Comparison of ENCODE assay signal across 27 cellular contexts in the genomic region with DNA sequence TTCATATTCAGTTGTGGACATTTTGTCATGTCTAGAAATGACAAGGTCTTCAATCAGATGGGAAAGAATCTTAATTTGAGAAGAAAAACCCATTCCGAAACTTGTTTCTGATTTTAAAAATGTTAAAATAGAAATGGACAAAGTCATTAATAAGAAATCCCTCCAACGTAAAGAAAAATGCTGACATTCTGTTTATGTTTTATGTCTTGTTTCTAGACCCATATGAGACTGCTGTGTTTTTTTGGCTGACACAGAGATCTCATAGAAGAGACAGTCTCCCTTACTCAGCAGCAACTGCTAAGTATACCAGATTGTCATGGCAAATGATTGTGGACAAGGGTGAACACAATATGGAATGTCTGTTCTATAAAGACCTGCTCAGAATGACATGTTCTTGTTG.
"Had no signal": no experiment of that assay in that cellular context is flagged by ENCODE, and none has a peak within 500 bp of the region (broad histone marks: within the 10 kb centered on the region; RNA-seq: fewer than 3 reads in every experiment).

No MANE protein-coding gene starts in this region.

- FAIRE-seq: colon, endometrium, endothelial cell of umbilical vein, frontal cortex had no signal

- H3K9me3 ChIP-seq: colonic mucosa, esophagus muscularis mucosa, gastrocnemius medialis, gastroesophageal sphincter had no signal

- H3K36me3 ChIP-seq: colonic mucosa, esophagus muscularis mucosa, gastrocnemius medialis, gastroesophageal sphincter, heart left ventricle, heart right ventricle had no signal

- H3K4me3 ChIP-seq: colonic mucosa, coronary artery, dorsolateral prefrontal cortex, esophagus muscularis mucosa, gastrocnemius medialis, gastroesophageal sphincter, heart left ventricle, heart right ventricle had no signal

- DNase-seq: colonic mucosa; cortex of kidney; dermis blood vessel endothelial cell; dorsolateral prefrontal cortex; effector CD4-positive, alpha-beta T cell; effector CD8-positive, alpha-beta T cell; effector memory CD4-positive, alpha-beta T cell; effector memory CD8-positive, alpha-beta T cell; endodermal cell; erythroblast; foreskin fibroblast; foreskin keratinocyte; foreskin melanocyte; gastrocnemius medialis; glutamatergic neuron; head of caudate nucleus; heart left ventricle; heart right ventricle had no signal

- H3K27me3 ChIP-seq: colonic mucosa, dorsolateral prefrontal cortex, esophagus muscularis mucosa, foreskin keratinocyte, gastrocnemius medialis, gastroesophageal sphincter, heart left ventricle, heart right ventricle had no signal

- ATAC-seq: effector memory CD8-positive, alpha-beta T cell; esophagus mucosa; foreskin keratinocyte; gastrocnemius medialis; gastroesophageal sphincter; heart left ventricle; heart right ventricle had no signal

- H3K27ac ChIP-seq: colonic mucosa, coronary artery, dorsolateral prefrontal cortex, epithelial cell of prostate, esophagus muscularis mucosa, foreskin keratinocyte, gastrocnemius medialis, gastroesophageal sphincter, heart left ventricle, heart right ventricle had no signal

- H3K4me1 ChIP-seq: colonic mucosa, esophagus muscularis mucosa, foreskin keratinocyte, gastrocnemius medialis, gastroesophageal sphincter, heart left ventricle, heart right ventricle had no signal
